Comparison of ENCODE assay signal across 18 cellular contexts in genomic region chr5:36778336-36778735, GRCh38.
DNase-seq lines count a peak whose midpoint lies in the region; ATAC-seq and TF ChIP-seq lines count a peak whose summit lies in the region.
"Had no signal": no experiment of that assay in that cellular context is flagged by ENCODE, and none has a peak within 500 bp of the region (broad histone marks: within the 10 kb centered on the region; RNA-seq: fewer than 3 reads in every experiment).

No MANE protein-coding gene starts in this region.

- peaks cover 11% of the 10 kb centered on the region for H3K9me3 Mint-ChIP-seq in mesothelial cell of epicardium

- TF ChIP-seq CTCF in fibroblast of mammary gland (conservative IDR thresholded peaks at IDR 0.05; ENCODE audit: control insufficient read depth, insufficient read depth, low read depth, low read length) (no peak), mesothelial cell of epicardium (IDR thresholded peaks at IDR 0.05; ENCODE audit: unreplicated experiment) (no peak)

- in situ Hi-C loops in KBM-7 (cut with MboI; ENCODE audit: low pct_unique_long_range_greater_than_20kb, low sequenced_read_pairs): no loop called here

- H3K36me3 Mint-ChIP-seq in mesothelial cell of epicardium: no peaks in the 10 kb centered on the region

- no peak overlapping the region for H3K4me3 ChIP-seq in fibroblast of mammary gland (ENCODE audit: control insufficient read depth, low read depth, low read length)

- no peak overlapping the region for H3K4me3 Mint-ChIP-seq in mesothelial cell of epicardium
- H3K4me3 Mint-ChIP-seq: B cell; CD4-positive, alpha-beta T cell; HFFc6; IgD-negative memory B cell had no signal

- ATAC-seq in HG03354 (IDR thresholded peaks at IDR 0.05; ENCODE audit: poor library complexity, severe bottlenecking, unreplicated experiment): no peak

- no peaks in the 10 kb centered on the region for H3K27me3 Mint-ChIP-seq in mesothelial cell of epicardium (ENCODE audit: low read depth)

- DNase-seq in ELR (ENCODE audit: low read depth) (peak; percentile 1), KBM-7 (peak; percentile 5), RKO (ENCODE audit: low spot score) (peak; percentile 65), fibroblast of mammary gland (ENCODE audit: low read depth) (peak; percentile 29), mesothelial cell of epicardium (ENCODE audit: low spot score in 2 of 2, unreplicated experiment in 2 of 2) (no peak)
- no peak for DNase-seq in activated T-cell treated with anti-CD3 and anti-CD28 coated beads, Interleukin-2, amount 50 U/mL, for 1 hour
- DNase-seq: C1 segment of cervical spinal cord; Calu3; CD4-positive, alpha-beta T cell; DMS 273 treated with DMSO at 0.1 percent for 48 hours; DMS79 treated with DMSO at 0.1 percent for 48 hours; EL; GDM1; HCEC 1CT; HFFc6 had no signal

- no peak overlapping the region for H3K27ac Mint-ChIP-seq in mesothelial cell of epicardium
- H3K27ac Mint-ChIP-seq: B cell; CD4-positive, alpha-beta T cell; HFFc6; IgD-negative memory B cell had no signal

- peaks cover 1% of the 10 kb centered on the region for H3K4me1 Mint-ChIP-seq in mesothelial cell of epicardium
- H3K4me1 Mint-ChIP-seq: B cell, IgD-negative memory B cell had no signal

Comparison
In these comparisons a context has a peak if more than half of its experiments do, and no peak if none do; other contexts are left out.
1. DNase-seq: peak in ELR (single experiment), KBM-7 (single experiment), RKO (single experiment) and fibroblast of mammary gland (single experiment); none in mesothelial cell of epicardium (0 of 2) and activated T-cell treated with anti-CD3 and anti-CD28 coated beads, Interleukin-2, amount 50 U/mL, for 1 hour (single experiment).